ENCODE assay signal across 9 cellular contexts in genomic region chr4:128379860-128380259, GRCh38.
DNase-seq lines count a peak whose midpoint lies in the region; ATAC-seq and TF ChIP-seq lines count a peak whose summit lies in the region.
"Had no signal": no experiment of that assay in that cellular context is flagged by ENCODE, and none has a peak within 500 bp of the region (broad histone marks: within the 10 kb centered on the region; RNA-seq: fewer than 3 reads in every experiment).

No MANE protein-coding gene starts in this region.

- no peak overlapping the region for H3K9ac ChIP-seq in trophoblast cell (ENCODE audit: low read length)

- H3K79me2 ChIP-seq in trophoblast cell (ENCODE audit: control insufficient read depth, insufficient read depth, low read length, poor library complexity) = no peaks in the 10 kb centered on the region

- WGBS in trophoblast cell (ENCODE audit: extremely low coverage, insufficient coverage, insufficient read length) = no CpG with 5 or more reads among the region's 3 CpGs

- peaks cover 2 to 10% of the 10 kb centered on the region in 2 experiments for H3K4me1 ChIP-seq in trophoblast cell (ENCODE audit: control insufficient read depth in 1 of 2, insufficient read depth in 2 of 2, low read length in 2 of 2)

- H3K9me3 ChIP-seq in trophoblast cell (ENCODE audit: insufficient read depth, low read depth, low read length) = peaks cover 6% of the 10 kb centered on the region

- H4K8ac ChIP-seq in trophoblast cell (ENCODE audit: low read depth, low read length) = no peak overlapping the region

- no peak overlapping the region for H2BK5ac ChIP-seq in trophoblast cell (ENCODE audit: low read depth, low read length, poor library complexity)

- H2BK120ac ChIP-seq in trophoblast cell (ENCODE audit: insufficient read depth, low read length, poor library complexity) = peak overlapping the region; percentile 70

- ATAC-seq in GM21367 (IDR thresholded peaks at IDR 0.05; ENCODE audit: unreplicated experiment) (peak; percentile 73), HG02884 (IDR thresholded peaks at IDR 0.05; ENCODE audit: unreplicated experiment) (no peak)

- peak; percentile 52 for DNase-seq in AG20443 (ENCODE audit: low spot score)
- peak; percentile 8 for DNase-seq in NOMO-1 treated with dmso at 0.1 percent for 144 hours (lab: John Stamatoyannopoulos, UW; ENCODE audit: unreplicated experiment)
- DNase-seq in erythroblast (lab: John Stamatoyannopoulos, UW) = peak; percentile 70 to 74
- peak in 1 of 2 donors; percentile 57 for DNase-seq in trophoblast cell
- DNase-seq in anterior cingulate cortex (lab: John Stamatoyannopoulos, UW) = no peak
- DNase-seq in activated T-cell treated with anti-CD3 and anti-CD28 coated beads for 4 hours = no peak
- DNase-seq: activated naive CD8-positive, alpha-beta T cell treated with anti-CD3 and anti-CD28 coated beads, Interleukin-2, amount 10 ng/mL, durations not matched to agents 7 days and 5 days had no signal

- no peak overlapping the region for H3K23ac ChIP-seq in trophoblast cell (ENCODE audit: low read length)

- no peak overlapping the region for H2AK5ac ChIP-seq in trophoblast cell (ENCODE audit: low read length)

- H3K18ac ChIP-seq in trophoblast cell (ENCODE audit: low read length) = no peak overlapping the region

- peak overlapping the region; percentile 20 for H3K14ac ChIP-seq in trophoblast cell (ENCODE audit: low read length)

- H4K91ac ChIP-seq in trophoblast cell (ENCODE audit: low read depth, low read length) = peak overlapping the region; percentile 41

- H3K27me3 ChIP-seq in trophoblast cell (ENCODE audit: insufficient read depth, low read length) = no peaks in the 10 kb centered on the region

- H3K27ac ChIP-seq in trophoblast cell (ENCODE audit: low read depth, low read length) = no peak overlapping the region

- no peak overlapping the region for H3K4ac ChIP-seq in trophoblast cell (ENCODE audit: low read depth, low read length)

- H2AFZ ChIP-seq in trophoblast cell (ENCODE audit: insufficient read depth, low read length, poor library complexity) = no peak overlapping the region

- no peak for TF ChIP-seq POLR2A in erythroblast (IDR thresholded peaks at IDR 0.05; ENCODE audit: low read length)

- H3K4me2 ChIP-seq in trophoblast cell (ENCODE audit: low read length) = no peak overlapping the region

- no peak overlapping the region for H4K12ac ChIP-seq in trophoblast cell (ENCODE audit: low read depth, low read length)

- H3K79me1 ChIP-seq in trophoblast cell (ENCODE audit: low read length) = peaks cover 11% of the 10 kb centered on the region

- peaks cover 0 to 3% of the 10 kb centered on the region in 2 experiments for H3K36me3 ChIP-seq in trophoblast cell (ENCODE audit: control insufficient read depth in 1 of 2, insufficient read depth in 2 of 2, low read length in 2 of 2)

- H2BK12ac ChIP-seq in trophoblast cell (ENCODE audit: low read length) = peak overlapping the region; percentile 12

- no peak overlapping the region for H3K4me3 ChIP-seq in trophoblast cell (ENCODE audit: low read depth, low read length)

Comparison
In these comparisons a context has a peak if more than half of its experiments do, and no peak if none do; other contexts are left out.
1. DNase-seq: peak in AG20443 (single experiment), NOMO-1 treated with dmso at 0.1 percent for 144 hours (single experiment) and erythroblast (2 of 2); none in anterior cingulate cortex (0 of 58) and activated T-cell treated with anti-CD3 and anti-CD28 coated beads for 4 hours (single experiment).